In the genomic region with DNA sequence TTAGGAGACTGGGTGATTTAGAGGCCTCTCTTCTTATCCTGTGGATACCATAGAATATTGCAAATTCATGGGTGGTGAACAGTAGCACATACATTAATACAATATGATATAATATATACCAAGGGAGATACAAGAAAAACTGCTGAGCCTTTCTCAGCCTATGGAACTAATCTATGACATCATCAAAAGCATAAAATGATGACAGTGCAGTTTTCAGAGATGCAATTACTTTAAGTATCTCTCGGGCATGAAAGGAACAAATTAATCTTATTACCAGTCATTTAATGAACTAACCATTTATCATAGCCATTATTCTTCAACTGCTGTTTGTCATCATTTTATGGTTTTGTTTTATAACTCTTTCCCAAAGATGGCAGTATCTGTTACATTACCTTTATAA, we compare ENCODE assay signal across 32 cellular contexts. TPM values are rescaled to one million over a fixed set of nuclear protein-coding genes. Genes with fewer than 3 reads are reported as not detected.
"Had no signal": no experiment of that assay in that cellular context is flagged by ENCODE, and none has a peak within 500 bp of the region (broad histone marks: within the 10 kb centered on the region; RNA-seq: fewer than 3 reads in every experiment).

No MANE protein-coding gene starts in this region.

- H3K27ac Mint-ChIP-seq: activated CD4-positive, alpha-beta T cell treated with anti-CD3 and anti-CD28 coated beads, Interleukin-2, amount 10 ng/mL, durations not matched to agents 24 days and 14 days; activated CD8-positive, alpha-beta T cell treated with anti-CD3 and anti-CD28 coated beads, Interleukin-2, amount 10 ng/mL, durations not matched to agents 7 days and 5 days; activated naive CD4-positive, alpha-beta T cell treated with anti-CD3 and anti-CD28 coated beads for 36 hours; activated naive CD4-positive, alpha-beta T cell treated with anti-CD3 and anti-CD28 coated beads, Interleukin-2, amount 50 U/mL, for 72 hours; activated T-cell treated with anti-CD3 and anti-CD28 coated beads, Interleukin-2, amount 50 U/mL, for 24 hours; activated T-helper 2 cell treated with anti-CD3 and anti-CD28 coated beads, Interferon-gamma antibody, Interleukin-2, Interleukin-4, amounts not matched to agents 10 μg/mL and 5 μg/mL and 100 μg/mL, durations not matched to agents 14 hours and 24 hours and 36 hours had no signal

- H3K36me3 Mint-ChIP-seq: brain had no signal

- H3K4me1 Mint-ChIP-seq: activated CD4-positive, alpha-beta T cell treated with anti-CD3 and anti-CD28 coated beads, Interleukin-2, amount 10 ng/mL, durations not matched to agents 24 days and 14 days had no signal

- H3K4me3 Mint-ChIP-seq: activated CD4-positive, alpha-beta T cell treated with anti-CD3 and anti-CD28 coated beads, Interleukin-2, amount 10 ng/mL, durations not matched to agents 24 days and 14 days; activated CD8-positive, alpha-beta T cell treated with anti-CD3 and anti-CD28 coated beads, Interleukin-2, amount 10 ng/mL, durations not matched to agents 7 days and 5 days; activated naive CD4-positive, alpha-beta T cell treated with anti-CD3 and anti-CD28 coated beads for 36 hours; activated T-cell treated with anti-CD3 and anti-CD28 coated beads, Interleukin-2, amount 50 U/mL, for 24 hours had no signal

- H3K4me3 ChIP-seq: adrenal gland, SJCRH30, SK-N-MC had no signal

- H3K9me3 ChIP-seq: adrenal gland, SJCRH30 had no signal

- H3K27ac ChIP-seq: adrenal gland, SJCRH30, SK-N-MC, WERI-Rb-1 had no signal

- H3K36me3 ChIP-seq: adrenal gland, SJCRH30, WERI-Rb-1 had no signal

- ATAC-seq: activated CD8-positive, alpha-beta T cell treated with anti-CD3 and anti-CD28 coated beads, Interleukin-2, amount 10 ng/mL, durations not matched to agents 7 days and 5 days; activated naive CD4-positive, alpha-beta T cell treated with anti-CD3 and anti-CD28 coated beads, Interleukin-2, amount 50 U/mL, for 72 hours; Panc1 had no signal

- H3K9me3 Mint-ChIP-seq: activated CD4-positive, alpha-beta T cell treated with anti-CD3 and anti-CD28 coated beads, Interleukin-2, amount 10 ng/mL, durations not matched to agents 24 days and 14 days; activated naive CD4-positive, alpha-beta T cell treated with anti-CD3 and anti-CD28 coated beads, Interleukin-2, amount 50 U/mL, for 72 hours; activated T-helper 2 cell treated with anti-CD3 and anti-CD28 coated beads, Interferon-gamma antibody, Interleukin-2, Interleukin-4, amounts not matched to agents 10 μg/mL and 5 μg/mL and 100 μg/mL, durations not matched to agents 14 hours and 24 hours and 36 hours; brain had no signal

- DNase-seq: activated CD4-positive, alpha-beta T cell treated with anti-CD3 and anti-CD28 coated beads for 1 hour; activated CD4-positive, alpha-beta T cell treated with anti-CD3 and anti-CD28 coated beads, Interleukin-2, amount 10 ng/mL, durations not matched to agents 24 days and 14 days; activated CD4-positive, alpha-beta T cell treated with anti-CD3 and anti-CD28 coated beads, Interleukin-2, amount 50 U/mL, for 4 hours; activated CD4-positive, CD25-positive, alpha-beta regulatory T cell; activated CD8-positive, alpha-beta T cell treated with anti-CD3 and anti-CD28 coated beads, Interleukin-2, amount 10 ng/mL, durations not matched to agents 7 days and 5 days; activated gamma-delta T cell; activated naive CD4-positive, alpha-beta T cell treated with anti-CD3 and anti-CD28 coated beads for 36 hours; activated T-cell treated with anti-CD3 and anti-CD28 coated beads, Interleukin-2, amount 50 U/mL, for 24 hours; adrenal gland; caudate nucleus; cerebellar nuclear complex; Karpas-422; NCI-H146; NCI-H187; NCI-H2029 treated with DMSO at 0.1 percent for 48 hours; NCI-H2107; NCI-H226; NCI-H446 treated with DMSO at 0.1 percent for 48 hours; NCI-H524; SHP77; SJCRH30; T1000; WERI-Rb-1 had no signal

RNA-seq across cellular contexts. Expression of a gene that starts 3.5 kb away (rescaled TPM):
- total RNA-seq: activated CD4-positive, alpha-beta T cell treated with anti-CD3 and anti-CD28 coated beads, Interleukin-2, amount 10 ng/mL, durations not matched to agents 24 days and 14 days; activated CD8-positive, alpha-beta T cell treated with anti-CD3 and anti-CD28 coated beads, Interleukin-2, amount 10 ng/mL, durations not matched to agents 7 days and 5 days; activated naive CD4-positive, alpha-beta T cell treated with anti-CD3 and anti-CD28 coated beads for 36 hours; activated naive CD4-positive, alpha-beta T cell treated with anti-CD3 and anti-CD28 coated beads, Interleukin-2, amount 50 U/mL, for 72 hours; activated T-helper 2 cell treated with anti-CD3 and anti-CD28 coated beads, Interferon-gamma antibody, Interleukin-2, Interleukin-4, amounts not matched to agents 10 μg/mL and 5 μg/mL and 100 μg/mL, durations not matched to agents 14 hours and 24 hours and 36 hours; bronchial epithelial cell; RPMI7951; SJCRH30; T-helper 1 cell treated with Interleukin-12 subunit alpha and Interleukin-12 subunit beta and Interleukin-4 antibody, amounts not matched to agents 30 ng/mL and 1 ng/mL, for 36 hours; T-helper 2 cell treated with Interferon-gamma antibody and Interleukin-4, amounts not matched to agents 100 ng/mL and 5 ng/mL, for 36 hours had no signal
